Comparison of ENCODE assay signal across 8 cellular contexts in the genomic region with DNA sequence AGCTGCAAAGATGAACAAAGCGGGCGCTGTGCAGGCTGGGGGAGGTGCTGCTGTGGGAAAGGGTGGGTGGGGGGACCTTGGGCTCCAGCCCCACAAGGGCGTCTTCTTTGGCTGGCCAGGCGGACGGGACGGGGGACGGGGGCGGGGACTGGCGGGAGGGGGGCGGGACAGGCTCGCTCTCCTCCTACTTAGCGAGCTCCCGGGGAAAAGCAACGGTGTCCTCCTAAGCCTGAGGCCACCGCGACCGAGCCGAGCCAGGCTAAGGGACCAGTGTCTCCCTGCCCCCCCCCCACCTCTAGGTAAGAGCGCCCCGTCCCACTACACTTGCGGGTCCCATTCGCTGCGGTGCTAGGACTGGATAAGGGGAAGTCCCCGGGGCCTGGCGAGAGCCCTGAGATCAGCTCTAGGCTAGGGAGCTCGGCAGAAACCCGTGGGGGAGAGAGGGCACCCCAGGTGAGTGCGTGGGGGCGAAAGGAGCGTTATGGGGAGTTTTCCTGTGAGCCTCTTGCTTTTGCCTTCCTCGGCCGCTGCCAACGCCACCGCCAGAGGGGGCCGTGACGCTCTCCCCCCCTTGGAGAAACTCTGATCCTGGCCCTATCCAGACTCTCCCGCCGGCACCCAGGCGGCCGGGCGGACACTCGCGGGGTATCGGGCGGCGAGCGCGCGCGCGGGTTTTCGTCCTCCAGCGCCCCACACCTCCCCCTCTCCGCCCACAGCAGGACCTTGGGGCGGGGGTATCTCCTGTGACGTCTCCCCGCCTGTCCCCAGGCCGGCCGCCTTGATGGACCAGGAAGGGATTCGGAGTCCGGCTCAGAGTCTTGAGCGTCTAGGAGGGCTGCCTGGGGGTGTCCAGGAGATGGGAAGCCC. TPM values are rescaled to one million over a fixed set of nuclear protein-coding genes. Genes with fewer than 3 reads are reported as not detected.
DNase-seq lines count a peak whose midpoint lies in the region; ATAC-seq and FAIRE-seq lines count a peak whose summit lies in the region.

A gene (plus strand): TSS at position 215 of the 867 bp plus-strand sequence. CDS start 6,222 bp downstream, outside the sequence.

- H3K4me1 Mint-ChIP-seq in natural killer cell treated with Interleukin-12 subunit alpha and Interleukin-12 subunit beta and Interleukin-15 and Interleukin-18, amount 100 ng/mL, for 72 hours (ENCODE audit: low read depth in 2 of 2) = peaks cover 19 to 25% of the 10 kb centered on the region in 2 donors

- H3K27ac ChIP-seq in thymus (ENCODE audit: low read depth) = peak within 1 kb of the TSS; percentile 33

- peaks cover 18 to 26% of the 10 kb centered on the region in 2 donors for H3K27me3 Mint-ChIP-seq in natural killer cell treated with Interleukin-12 subunit alpha and Interleukin-12 subunit beta and Interleukin-15 and Interleukin-18, amount 100 ng/mL, for 72 hours

- peaks cover 6% of the 10 kb centered on the region for H3K36me3 ChIP-seq in thymus (ENCODE audit: control insufficient read depth, insufficient read depth)

- WGBS in thymus = 2% methylated on average over 62 of the region's 62 CpGs

- H3K9me3 ChIP-seq in thymus (ENCODE audit: control insufficient read depth) = no peaks in the 10 kb centered on the region

- peak; percentile 2 for ATAC-seq in natural killer cell treated with Interleukin-12 subunit alpha and Interleukin-12 subunit beta and Interleukin-15 and Interleukin-18, amount 100 ng/mL, for 72 hours
- no peak for ATAC-seq in HG03159 (IDR thresholded peaks at IDR 0.05; ENCODE audit: unreplicated experiment)

- DNase-seq in AG08395 (ENCODE audit: low spot score) (peak; percentile 68), HCEC 1CT (peak; percentile 72), RPMI8226 (peak; percentile 68), frontal cortex (ENCODE audit: low spot score in 2 of 2) (peak; percentile 70 to 76)
- DNase-seq in activated naive CD4-positive, alpha-beta T cell treated with anti-CD3 and anti-CD28 coated beads, Interleukin-2, amount 50 U/mL, for 16 hours = peak; percentile 48
- no peak for DNase-seq in natural killer cell treated with Interleukin-12 subunit alpha and Interleukin-12 subunit beta and Interleukin-15 and Interleukin-18, amount 100 ng/mL, for 72 hours (ENCODE audit: low spot score)

- FAIRE-seq in frontal cortex (lab: Jason Lieb, UNC) = no peak

- no peaks in the 10 kb centered on the region for H3K36me3 Mint-ChIP-seq in natural killer cell treated with Interleukin-12 subunit alpha and Interleukin-12 subunit beta and Interleukin-15 and Interleukin-18, amount 100 ng/mL, for 72 hours

- H3K4me1 ChIP-seq in thymus (ENCODE audit: control insufficient read depth, insufficient read depth, low read length) = peaks cover 26% of the 10 kb centered on the region

- peaks cover 39% of the 10 kb centered on the region for H3K27me3 ChIP-seq in thymus (ENCODE audit: control insufficient read depth, insufficient read depth)

- H3K27ac Mint-ChIP-seq in natural killer cell treated with Interleukin-12 subunit alpha and Interleukin-12 subunit beta and Interleukin-15 and Interleukin-18, amount 100 ng/mL, for 72 hours = peak within 1 kb of the TSS; percentile 7 to 17

- peak within 1 kb of the TSS; percentile 85 for H3K4me3 Mint-ChIP-seq in natural killer cell treated with Interleukin-12 subunit alpha and Interleukin-12 subunit beta and Interleukin-15 and Interleukin-18, amount 100 ng/mL, for 72 hours

- peak within 1 kb of the TSS; percentile 46 for H3K4me3 ChIP-seq in thymus (ENCODE audit: low read length)

- no peaks in the 10 kb centered on the region for H3K9me3 Mint-ChIP-seq in natural killer cell treated with Interleukin-12 subunit alpha and Interleukin-12 subunit beta and Interleukin-15 and Interleukin-18, amount 100 ng/mL, for 72 hours

RNA-seq across cellular contexts. Expression of the gene that starts here (rescaled TPM):
- 53.8 TPM for total RNA-seq in frontal cortex
- 1 to 10 TPM in 1 of 2 donors, under 1 TPM in 1; 0.98 to 2.6 TPM for total RNA-seq in natural killer cell treated with Interleukin-12 subunit alpha and Interleukin-12 subunit beta and Interleukin-15 and Interleukin-18, amount 100 ng/mL, for 72 hours
- 14.0 TPM for polyA plus RNA-seq in thymus

Comparison
In these comparisons a context has a peak if more than half of its experiments do, and no peak if none do; other contexts are left out.
1. RNA of the gene that starts here (total RNA-seq): 53.8 TPM in frontal cortex (single experiment); 0.98 to 2.6 TPM in natural killer cell treated with Interleukin-12 subunit alpha and Interleukin-12 subunit beta and Interleukin-15 and Interleukin-18, amount 100 ng/mL, for 72 hours; every median in the first group is over 10 times any median in the second.